Comparison of ENCODE assay signal across 8 cellular contexts in genomic region chr16:15395631-15396508, GRCh38. TPM values are rescaled to one million over a fixed set of nuclear protein-coding genes. Genes with fewer than 3 reads are reported as not detected.
DNase-seq lines count a peak whose midpoint lies in the region; ATAC-seq, FAIRE-seq and TF ChIP-seq lines count a peak whose summit lies in the region.
"Not testable (repeated sequence)": the region's sequence is repeated elsewhere in the genome, so short reads cannot be mapped to it uniquely, and the experiment has no call there.

MPV17L (plus strand) TSS chr16:15395754; CDS start chr16:15395898, 144 bp downstream.

- not testable (repeated sequence) for TF ChIP-seq RAD21 in GM12878 (IDR thresholded peaks at IDR 0.05; ENCODE audit: insufficient read depth, low read depth, low read length)

- not testable (repeated sequence) for TF ChIP-seq POLR2A in GM12878 (IDR thresholded peaks at IDR 0.05; ENCODE audit: low read depth, low read length); testis (IDR thresholded peaks at IDR 0.05)

- not testable (repeated sequence) for H3K79me2 ChIP-seq in PC-3 (ENCODE audit: low read length); GM12878 (ENCODE audit: control insufficient read depth, insufficient read depth, low read length); parathyroid adenoma

- FAIRE-seq in GM12878 (lab: Jason Lieb, UNC), result not testable (repeated sequence)

- peak within 1 kb of the TSS; percentile 59 for H3K4me3 ChIP-seq in PC-3 (ENCODE audit: low read length)
- not testable (repeated sequence) for H3K4me3 ChIP-seq in GM12878
- peak within 1 kb of the TSS; percentile 35 for H3K4me3 ChIP-seq in fibroblast of villous mesenchyme (ENCODE audit: low read depth, low read length)
- peak within 1 kb of the TSS; percentile 41 to 42 for H3K4me3 ChIP-seq in left lung
- H3K4me3 ChIP-seq in parathyroid adenoma (ENCODE audit: low read depth, low read length), result peak within 1 kb of the TSS; percentile 55
- H3K4me3 ChIP-seq in testis, result peak within 1 kb of the TSS; percentile 73

- POLR2A ChIA-PET in PC-3 (lab: Charles Lee; ENCODE audit: unreplicated experiment); GM12878 (lab: Charles Lee): not testable (repeated sequence)

- peak; percentile 14 for DNase-seq in CMK (ENCODE audit: low read depth)
- DNase-seq in LoVo (ENCODE audit: low spot score), result peak; percentile 60
- DNase-seq in PC-3, result peak; percentile 33
- not testable (repeated sequence) for DNase-seq in GM12878 (ENCODE audit: low read depth, low spot score); fibroblast of villous mesenchyme (ENCODE audit: low read depth)
- peak in 1 of 2 donors; percentile 80 for DNase-seq in left lung
- peak; percentile 69 for DNase-seq in testis

- not testable (repeated sequence) for H3K36me3 ChIP-seq in PC-3 (ENCODE audit: low read depth, low read length); GM12878 (ENCODE audit: control insufficient read depth in 2 of 2, insufficient read depth in 2 of 2, low read length in 1 of 2); left lung; parathyroid adenoma (ENCODE audit: control insufficient read depth, insufficient read depth, low read length); testis (ENCODE audit: low read depth, missing control alignments)

- not testable (repeated sequence) for H3F3A ChIP-seq in PC-3 (ENCODE audit: low read length, unreplicated experiment)

- not testable (repeated sequence) for H3K4me1 ChIP-seq in PC-3 (ENCODE audit: insufficient read depth, low read length); GM12878 (ENCODE audit: control insufficient read depth, insufficient read depth, low read length); left lung; parathyroid adenoma; testis

- H3K4me2 ChIP-seq in PC-3 (ENCODE audit: low read length) (peak within 1 kb of the TSS; percentile 71), GM12878 (ENCODE audit: control insufficient read depth, insufficient read depth) (peak within 1 kb of the TSS; percentile 30), parathyroid adenoma (ENCODE audit: low read length) (peak within 1 kb of the TSS; percentile 83)

- BruUV-seq in PC-3 (replicated peaks; lab: Mats Ljungman, UMichigan); GM12878 (replicated peaks; lab: Mats Ljungman, UMichigan): not testable (repeated sequence)

- not testable (repeated sequence) for H3K27ac ChIP-seq in PC-3 (ENCODE audit: low read length); GM12878 (ENCODE audit: control insufficient read depth, insufficient read depth); left lung; parathyroid adenoma
- peak within 1 kb of the TSS; percentile 61 to 73 for H3K27ac ChIP-seq in testis

- in situ Hi-C loops in GM12878 (cut with MboI), result not testable (repeated sequence)

- SMC1A ChIA-PET in GM12878 (lab: Charles Lee; ENCODE audit: uncharacterized antibody, unreplicated experiment), result not testable (repeated sequence)

- not testable (repeated sequence) for H4K20me1 ChIP-seq in PC-3 (ENCODE audit: low read length); GM12878 (ENCODE audit: control insufficient read depth, insufficient read depth)

- H3K27me3 ChIP-seq in PC-3 (ENCODE audit: low read length); GM12878 (replicated peaks in 1 of 2; ENCODE audit: control insufficient read depth in 2 of 2, insufficient read depth in 2 of 2, low read length in 1 of 2); parathyroid adenoma (ENCODE audit: control insufficient read depth, insufficient read depth, low read length); testis: not testable (repeated sequence)
- H3K27me3 ChIP-seq in left lung, result peaks cover 0 to 26% of the 10 kb centered on the region in 2 donors

- ATAC-seq in PC-3 (peak; percentile 80), left lung (peak; percentile 70)
- not testable (repeated sequence) for ATAC-seq in GM12878

- H2AFZ ChIP-seq in PC-3 (ENCODE audit: low read length) (peak within 1 kb of the TSS; percentile 55), GM12878 (ENCODE audit: control insufficient read depth, low read depth, low read length) (peak within 1 kb of the TSS; percentile 29; the same call in 1 of the 2 replicates), parathyroid adenoma (peak within 1 kb of the TSS; percentile 89)

- H3K9ac ChIP-seq in PC-3 (ENCODE audit: low read length), result peak within 1 kb of the TSS; percentile 31
- H3K9ac ChIP-seq in GM12878 (ENCODE audit: control insufficient read depth, insufficient read depth, low read length); parathyroid adenoma: not testable (repeated sequence)

- not testable (repeated sequence) for TF ChIP-seq CTCF in PC-3 (conservative IDR thresholded peaks at IDR 0.05; ENCODE audit: low read depth, low read length); GM12878 (IDR thresholded peaks at IDR 0.05 in 2 of 3, conservative IDR thresholded peaks at IDR 0.05 in 1 of 3; ENCODE audit: control insufficient read depth in 2 of 3, extremely low read depth in 1 of 3, insufficient read depth in 1 of 3, low read depth in 3 of 3, low read length in 3 of 3); fibroblast of villous mesenchyme (IDR thresholded peaks at IDR 0.05; ENCODE audit: insufficient read depth, low read depth, low read length); left lung (IDR thresholded peaks at IDR 0.05); parathyroid adenoma (IDR thresholded peaks at IDR 0.05); testis (IDR thresholded peaks at IDR 0.05)

- intact Hi-C loops in PC-3 (cut with micrococcal nuclease); GM12878 (cut with micrococcal nuclease; ENCODE audit: unreplicated experiment); left lung (cut with DNase I); testis (cut with DNase I; ENCODE audit: low total_unique reads): not testable (repeated sequence)

- H3K9me2 ChIP-seq in PC-3 (replicated peaks; ENCODE audit: low read length), result not testable (repeated sequence)

- H3K9me3 ChIP-seq in PC-3 (ENCODE audit: low read length); GM12878 (replicated peaks; ENCODE audit: control insufficient read depth, insufficient read depth, low read length); left lung; parathyroid adenoma (ENCODE audit: control insufficient read depth, low read length); testis: not testable (repeated sequence)

- RAD21 ChIA-PET in GM12878 (lab: Charles Lee; ENCODE audit: unreplicated experiment), result not testable (repeated sequence)

- CTCF ChIA-PET in PC-3 (lab: Charles Lee); GM12878 (lab: Yijun Ruan, JAX): not testable (repeated sequence)

- 29% methylated on average over 48 of the region's 79 CpGs for WGBS in GM12878 (ENCODE audit: insufficient coverage, insufficient replicate concordance, low lambda C conversion rate, missing lambda C conversion rate)
- 2 to 3% methylated on average over 30 to 74 of the region's 79 CpGs for WGBS in testis, 2 donors

- not testable (repeated sequence) for TF ChIP-seq EP300 in GM12878 (IDR thresholded peaks at IDR 0.05; ENCODE audit: borderline replicate concordance in 1 of 2, control insufficient read depth in 1 of 2, low read depth in 2 of 2, low read length in 2 of 2)

RNA-seq across cellular contexts. Expression of gene MPV17L, which starts in this region (rescaled TPM):
- 4.5 and 6.0 TPM in 2 replicates for total RNA-seq in PC-3 (2014; rRNA removed)
- not detected in 2 replicates for total RNA-seq in GM12878 (2013; cell fraction: nucleolus; rRNA removed)
- 0.06 and 0.16 TPM in 2 replicates for total RNA-seq in GM12878 (2014; rRNA removed)
- total RNA-seq in GM12878 (2014; rRNA removed; fragmentation: Illumina TruSeq; extraction: Trizol), result 0.09 TPM in 1 of 2 replicates, not detected in the other
- total RNA-seq in GM12878 (2021), result 0.05 and 0.13 TPM in 2 replicates
- 0.05 TPM for polyA plus RNA-seq in GM12878 (2011; ENCODE audit: low read depth)
- not detected in 2 replicates for polyA plus RNA-seq in GM12878 (2011; rRNA removed)
- not detected in 2 replicates for polyA plus RNA-seq in GM12878 (2011; cell fraction: cytosol; rRNA removed)
- not detected in 2 replicates for polyA plus RNA-seq in GM12878 (2011; cell fraction: nucleus; rRNA removed)
- 0.07 and 0.08 TPM in 2 replicates for polyA plus RNA-seq in GM12878 (2012)
- polyA plus RNA-seq in GM12878 (2014; fragmentation: Illumina TruSeq; extraction: Trizol), result 0.03 TPM in 1 of 2 replicates, not detected in the other
- polyA plus RNA-seq in GM12878 (2014; fragmentation: Nextera tagmentation; extraction: Ambion mirVana), result under 1 TPM in 1 of 2 experiments, not detected in 1; 0.02 TPM
- polyA plus RNA-seq in GM12878 (2014; rRNA removed), result 0.05 and 0.10 TPM in 2 replicates
- polyA plus RNA-seq in GM12878 (2016; fragmentation: Nextera tagmentation; extraction: Ambion mirVana), result not detected
- not detected in 2 replicates for polyA minus RNA-seq in GM12878 (2011; rRNA and poly(A)+ RNA removed)
- not detected in 2 replicates for polyA minus RNA-seq in GM12878 (2011; cell fraction: cytosol; rRNA and poly(A)+ RNA removed)
- polyA minus RNA-seq in GM12878 (2011; cell fraction: nucleus; rRNA and poly(A)+ RNA removed), result not detected in 2 replicates
- 0.64 and 1.3 TPM in 2 replicates for total RNA-seq in fibroblast of villous mesenchyme
- total RNA-seq in left lung, result 1 to 10 TPM; 1.4 to 1.5 TPM
- 10 to 100 TPM in 1 of 2 donors, 1 to 10 TPM in 1; 9.5 to 12.5 TPM for total RNA-seq in testis
- polyA plus RNA-seq in testis (ENCODE audit: insufficient read depth, low read depth, low replicate concordance), result 3.7 TPM

Comparison
In these comparisons a context has a peak if more than half of its experiments do, and no peak if none do; other contexts are left out.
1. H2AFZ ChIP-seq: peak in every context shown above with its lines; median percentile 89 in parathyroid adenoma; 55 in PC-3; 29 in GM12878.
2. H3K4me2 ChIP-seq: peak in every context shown above with its lines; median percentile 83 in parathyroid adenoma; 71 in PC-3; 30 in GM12878.